ENCODE assay signal across 31 cellular contexts in genomic region chr20:38931984-38932383, GRCh38. TPM values are rescaled to one million over a fixed set of nuclear protein-coding genes. Genes with fewer than 3 reads are reported as not detected.
DNase-seq lines count a peak whose midpoint lies in the region; ATAC-seq, FAIRE-seq and TF ChIP-seq lines count a peak whose summit lies in the region.
"Had no signal": no experiment of that assay in that cellular context is flagged by ENCODE, and none has a peak within 500 bp of the region (broad histone marks: within the 10 kb centered on the region; RNA-seq: fewer than 3 reads in every experiment).

No MANE protein-coding gene starts in this region.

- no peak overlapping the region for H3K4me3 Mint-ChIP-seq in mesothelial cell of epicardium
- H3K4me3 Mint-ChIP-seq in effector memory CD8-positive, alpha-beta T cell: no peak overlapping the region
- H3K4me3 Mint-ChIP-seq: activated CD8-positive, alpha-beta T cell treated with anti-CD3 and anti-CD28 coated beads, Interleukin-2, amount 10 ng/mL, durations not matched to agents 7 days and 5 days; activated T-cell treated with anti-CD3 and anti-CD28 coated beads, Interleukin-2, amount 50 U/mL, for 24 hours; dendritic cell treated with granulocyte-macrophage colony-stimulating factor and Interleukin-4, amounts not matched to agents 40 ng/mL and 50 ng/mL, for 4 days; naive thymus-derived CD4-positive, alpha-beta T cell; stimulated activated naive CD8-positive, alpha-beta T cell treated with anti-CD3 and anti-CD28 coated beads, Interleukin-15, amount 100 ng/mL, for 72 hours; T-cell; type B pancreatic cell had no signal

- H3K79me2 ChIP-seq in HepG2 (ENCODE audit: insufficient read depth, low read length): peaks cover 98% of the 10 kb centered on the region
- H3K79me2 ChIP-seq in mammary epithelial cell (ENCODE audit: insufficient read depth, low read length): peaks cover 100% of the 10 kb centered on the region

- TF ChIP-seq EP300 in HepG2 (IDR thresholded peaks at IDR 0.05; ENCODE audit: low read depth in 2 of 2, low read length in 2 of 2) (no peak), HepG2 (CRISPR knock-in tag; IDR thresholded peaks at IDR 0.05; ENCODE audit: borderline replicate concordance) (no peak)

- FAIRE-seq in HepG2 (lab: Jason Lieb, UNC): no peak
- FAIRE-seq: A204.1, islet of Langerhans, TTC549 had no signal

- no peak for TF ChIP-seq RAD21 in HepG2 (CRISPR knock-in tag; IDR thresholded peaks at IDR 0.05)

- H3K4me1 ChIP-seq in HepG2 (ENCODE audit: insufficient read depth, low read length) (peaks cover 92% of the 10 kb centered on the region), right lobe of liver (peaks cover 0 to 3% (median 1%) of the 10 kb centered on the region in 4 donors), mammary epithelial cell (ENCODE audit: insufficient read depth, low read length) (peaks cover 35% of the 10 kb centered on the region)

- dilution Hi-C loops in mammary epithelial cell (cut with HindIII; ENCODE audit: low sequenced_read_pairs): no loop called here

- H3K9me3 ChIP-seq in HepG2 (ENCODE audit: low read length): no peaks in the 10 kb centered on the region
- no peaks in the 10 kb centered on the region for H3K9me3 ChIP-seq in right lobe of liver
- H3K9me3 ChIP-seq in mammary epithelial cell (replicated peaks; ENCODE audit: insufficient read depth, low read length): no peaks in the 10 kb centered on the region
- H3K9me3 ChIP-seq: BE2C, lower lobe of right lung, ovary had no signal

- ATAC-seq in HepG2 (no peak), right lobe of liver (no peak), GM21367 (IDR thresholded peaks at IDR 0.05; ENCODE audit: unreplicated experiment) (no peak)
- no peak for ATAC-seq in effector memory CD8-positive, alpha-beta T cell (replicated peaks)
- ATAC-seq: activated CD8-positive, alpha-beta T cell treated with anti-CD3 and anti-CD28 coated beads, Interleukin-2, amount 10 ng/mL, durations not matched to agents 7 days and 5 days; lower lobe of right lung; naive thymus-derived CD4-positive, alpha-beta T cell; stimulated activated naive CD8-positive, alpha-beta T cell treated with anti-CD3 and anti-CD28 coated beads, Interleukin-15, amount 100 ng/mL, for 72 hours; T-cell had no signal

- TF ChIP-seq CTCF in HepG2 (CRISPR knock-in tag; IDR thresholded peaks at IDR 0.05): no peak
- no peak for TF ChIP-seq CTCF in right lobe of liver (IDR thresholded peaks at IDR 0.05)
- TF ChIP-seq CTCF in mammary epithelial cell (conservative IDR thresholded peaks at IDR 0.05 in 1 of 2, IDR thresholded peaks at IDR 0.05 in 1 of 2; ENCODE audit: extremely low read depth in 1 of 2, insufficient read depth in 1 of 2, low read depth in 1 of 2, low read length in 2 of 2): no peak
- TF ChIP-seq CTCF in mesothelial cell of epicardium (IDR thresholded peaks at IDR 0.05; ENCODE audit: unreplicated experiment): no peak

- WGBS in HepG2 (ENCODE audit: low lambda C conversion rate): 97% methylated on average over 4 of the region's 4 CpGs
- whole genome bisulfite sequencing in right lobe of liver (ENCODE audit: insufficient coverage, low coverage, low lambda C conversion rate, missing lambda C conversion rate): 80% methylated on average over 1 of the region's 4 CpGs
- 87% methylated on average over 4 of the region's 4 CpGs for WGBS in mammary epithelial cell (ENCODE audit: low coverage, missing lambda C conversion rate)

- intact Hi-C loops in HepG2 (cut with micrococcal nuclease; ENCODE audit: unreplicated experiment): no loop called here
- intact Hi-C loops in right lobe of liver (cut with DNase I): no loop called here
- intact Hi-C loops in mammary epithelial cell (cut with micrococcal nuclease): no loop called here

- no TSS peak for BruUV-seq in HepG2 (replicated peaks; lab: Mats Ljungman, UMichigan)
- BruUV-seq in mammary epithelial cell (replicated peaks; lab: Mats Ljungman, UMichigan): no TSS peak

- H3K9me3 Mint-ChIP-seq in mesothelial cell of epicardium: no peaks in the 10 kb centered on the region
- no peaks in the 10 kb centered on the region for H3K9me3 Mint-ChIP-seq in effector memory CD8-positive, alpha-beta T cell
- H3K9me3 Mint-ChIP-seq: activated T-cell treated with anti-CD3 and anti-CD28 coated beads, Interleukin-2, amount 50 U/mL, for 24 hours; dendritic cell treated with granulocyte-macrophage colony-stimulating factor and Interleukin-4, amounts not matched to agents 40 ng/mL and 50 ng/mL, for 4 days; naive thymus-derived CD4-positive, alpha-beta T cell; stimulated activated naive CD8-positive, alpha-beta T cell treated with anti-CD3 and anti-CD28 coated beads, Interleukin-15, amount 100 ng/mL, for 72 hours; T-cell; type B pancreatic cell had no signal

- no peak for TF ChIP-seq POLR2A in HepG2 (IDR thresholded peaks at IDR 0.05; ENCODE audit: insufficient read depth in 1 of 2, low read depth in 2 of 2, low read length in 2 of 2)
- no peak for TF ChIP-seq POLR2A in right lobe of liver (IDR thresholded peaks at IDR 0.05)

- H4K20me1 ChIP-seq in HepG2 (ENCODE audit: insufficient read depth, low read length) (peaks cover 22% of the 10 kb centered on the region; the same call in 1 of the 2 replicates), mammary epithelial cell (ENCODE audit: insufficient read depth, low read length) (no peaks in the 10 kb centered on the region)

- H3K36me3 ChIP-seq in HepG2 (replicated peaks in 1 of 2; ENCODE audit: control insufficient read depth in 1 of 2, insufficient read depth in 2 of 2, low read length in 2 of 2) (peaks cover 8 to 30% of the 10 kb centered on the region in 2 experiments; a peak in 4 of 5 replicates), right lobe of liver (no peaks in the 10 kb centered on the region), mammary epithelial cell (ENCODE audit: insufficient read depth, low read length) (peaks cover 2% of the 10 kb centered on the region)
- H3K36me3 ChIP-seq: lower lobe of right lung, ovary had no signal

- H3K4me1 Mint-ChIP-seq in mesothelial cell of epicardium: peaks cover 20% of the 10 kb centered on the region
- peaks cover 19 to 23% of the 10 kb centered on the region in 2 donors for H3K4me1 Mint-ChIP-seq in effector memory CD8-positive, alpha-beta T cell (ENCODE audit: low read depth in 2 of 2)

- H3K36me3 Mint-ChIP-seq in mesothelial cell of epicardium: no peaks in the 10 kb centered on the region
- H3K36me3 Mint-ChIP-seq in effector memory CD8-positive, alpha-beta T cell (ENCODE audit: insufficient read depth): peaks cover 7% of the 10 kb centered on the region
- H3K36me3 Mint-ChIP-seq: naive thymus-derived CD4-positive, alpha-beta T cell; T-cell; type B pancreatic cell had no signal

- CTCF ChIA-PET in HepG2 (lab: Yijun Ruan, JAX; ENCODE audit: low intra/inter-chr PET ratio, low total read pairs) (no interaction called here), mammary epithelial cell (lab: Charles Lee; ENCODE audit: low non-redundant PET) (no interaction called here)

- no peak overlapping the region for H3K4me2 ChIP-seq in HepG2 (ENCODE audit: low read depth, low read length)
- H3K4me2 ChIP-seq in mammary epithelial cell (ENCODE audit: insufficient read depth, low read depth, low read length): peak overlapping the region; percentile 58

- no peak for DNase-seq in HepG2 (ENCODE audit: low spot score)
- DNase-seq in right lobe of liver: no peak
- no peak for DNase-seq in mammary epithelial cell
- no peak for DNase-seq in mesothelial cell of epicardium (ENCODE audit: low spot score in 2 of 2, unreplicated experiment in 2 of 2)
- DNase-seq in NCI-H1092 treated with DMSO at 0.1 percent for 48 hours (lab: John Stamatoyannopoulos, UW): no peak
- no peak for DNase-seq in cerebellar cortex (ENCODE audit: low spot score)
- DNase-seq in effector memory CD8-positive, alpha-beta T cell: no peak
- DNase-seq: activated CD4-positive, alpha-beta T cell treated with anti-CD3 and anti-CD28 coated beads for 1 hour; activated CD8-positive, alpha-beta T cell treated with anti-CD3 and anti-CD28 coated beads, Interleukin-2, amount 10 ng/mL, durations not matched to agents 7 days and 5 days; activated naive CD4-positive, alpha-beta T cell; amniotic stem cell; BE2C; COR-L47; GM23248; lower lobe of right lung; MM.1S; naive thymus-derived CD4-positive, alpha-beta T cell; NCI-H1694; NCI-H526; OCI-M1; ovary; SHP77 treated with DMSO at 0.1 percent for 48 hours; stimulated activated naive CD8-positive, alpha-beta T cell treated with anti-CD3 and anti-CD28 coated beads, Interleukin-15, amount 100 ng/mL, for 72 hours; T-cell had no signal

- POLR2A ChIA-PET in HepG2 (lab: Yijun Ruan, JAX): interaction anchor here (1.3 kb wide), 1 partner anchor 31 kb away, joined by 5 read pairs; the partner anchor contains the start of gene DHX35

- H3K4me3 ChIP-seq in HepG2 (replicated peaks in 1 of 3; ENCODE audit: insufficient read depth in 1 of 3, low read depth in 2 of 3, low read length in 3 of 3) (no peak overlapping the region), right lobe of liver (no peak overlapping the region), mammary epithelial cell (replicated peaks in 1 of 3; ENCODE audit: insufficient read depth in 1 of 3, low read depth in 2 of 3, low read length in 3 of 3) (no peak overlapping the region)
- H3K4me3 ChIP-seq: GM23248, lower lobe of right lung, ovary had no signal

- H3K27ac ChIP-seq in HepG2 (ENCODE audit: extremely low read length, insufficient read depth, low read length): no peak overlapping the region
- no peak overlapping the region for H3K27ac ChIP-seq in right lobe of liver
- peak overlapping the region; percentile 53 for H3K27ac ChIP-seq in mammary epithelial cell (ENCODE audit: insufficient read depth, low read depth, low read length)
- H3K27ac ChIP-seq: GM23248, lower lobe of right lung, ovary had no signal

- no peak overlapping the region for H3K9ac ChIP-seq in HepG2 (ENCODE audit: insufficient read depth, low read depth, low read length)
- H3K9ac ChIP-seq in mammary epithelial cell (ENCODE audit: insufficient read depth, low read length): no peak overlapping the region
- H3K9ac ChIP-seq: GM23248 had no signal

- H3K27ac Mint-ChIP-seq in mesothelial cell of epicardium: peak overlapping the region; percentile 4
- no peak overlapping the region for H3K27ac Mint-ChIP-seq in effector memory CD8-positive, alpha-beta T cell
- H3K27ac Mint-ChIP-seq: activated T-cell treated with anti-CD3 and anti-CD28 coated beads, Interleukin-2, amount 50 U/mL, for 24 hours; dendritic cell treated with granulocyte-macrophage colony-stimulating factor and Interleukin-4, amounts not matched to agents 40 ng/mL and 50 ng/mL, for 4 days; stimulated activated naive CD8-positive, alpha-beta T cell treated with anti-CD3 and anti-CD28 coated beads, Interleukin-15, amount 100 ng/mL, for 72 hours; T-cell; type B pancreatic cell had no signal

- no peaks in the 10 kb centered on the region; a peak in 1 of 5 replicates for H3K27me3 ChIP-seq in HepG2 (ENCODE audit: control insufficient read depth in 1 of 2, insufficient read depth in 2 of 2, low read length in 2 of 2)
- H3K27me3 ChIP-seq in right lobe of liver: no peaks in the 10 kb centered on the region
- H3K27me3 ChIP-seq in mammary epithelial cell (ENCODE audit: insufficient read depth, low read length): no peaks in the 10 kb centered on the region
- H3K27me3 ChIP-seq: BE2C, ovary had no signal

- in situ Hi-C loops in HepG2 (cut with HindIII; ENCODE audit: extremely low pct_ligation_motif_present, low pct_unique_long_range_greater_than_20kb) (no loop called here), mammary epithelial cell (cut with MboI; ENCODE audit: low sequenced_read_pairs in 2 of 2) (loop anchor here in 1 of 2 donors (10.0 kb wide), 1 partner anchor 113 kb away; no protein-coding TSS in a partner anchor)

- no peaks in the 10 kb centered on the region for H3K27me3 Mint-ChIP-seq in mesothelial cell of epicardium (ENCODE audit: low read depth)
- H3K27me3 Mint-ChIP-seq in effector memory CD8-positive, alpha-beta T cell: no peaks in the 10 kb centered on the region
- H3K27me3 Mint-ChIP-seq: activated T-cell treated with anti-CD3 and anti-CD28 coated beads, Interleukin-2, amount 50 U/mL, for 24 hours; dendritic cell treated with granulocyte-macrophage colony-stimulating factor and Interleukin-4, amounts not matched to agents 40 ng/mL and 50 ng/mL, for 4 days; naive thymus-derived CD4-positive, alpha-beta T cell; stimulated activated naive CD8-positive, alpha-beta T cell treated with anti-CD3 and anti-CD28 coated beads, Interleukin-15, amount 100 ng/mL, for 72 hours; T-cell; type B pancreatic cell had no signal

- H2AFZ ChIP-seq in HepG2 (ENCODE audit: low read length) (no peak overlapping the region), mammary epithelial cell (ENCODE audit: low read depth, low read length) (peak overlapping the region; percentile 79)

RNA-seq across cellular contexts. Expression of gene FAM83D, which starts 5.8 kb away (rescaled TPM):
- 64.0 and 76.5 TPM in 2 replicates for total RNA-seq in HepG2 (2016; rRNA removed; fragmentation: Illumina TruSeq; extraction: Trizol)
- 7.7 and 8.1 TPM in 2 replicates for total RNA-seq in HepG2 (2016; cell fraction: cytosol; rRNA removed; fragmentation: Illumina TruSeq; extraction: Trizol; ENCODE audit: low read depth)
- 64.0 and 71.6 TPM in 2 replicates for total RNA-seq in HepG2 (2016; cell fraction: insoluble cytoplasmic fraction; rRNA removed; fragmentation: Illumina TruSeq; extraction: Trizol)
- 21.2 and 23.0 TPM in 2 replicates for total RNA-seq in HepG2 (2016; cell fraction: membrane; rRNA removed; fragmentation: Illumina TruSeq; extraction: Trizol)
- total RNA-seq in HepG2 (2016; cell fraction: nucleus; rRNA removed; fragmentation: Illumina TruSeq; extraction: Trizol): 31.3 and 37.7 TPM in 2 replicates
- 26.7 and 51.4 TPM in 2 replicates for polyA plus RNA-seq in HepG2 (2011; rRNA removed)
- 28.2 and 38.6 TPM in 2 replicates for polyA plus RNA-seq in HepG2 (2011; cell fraction: cytosol; rRNA removed)
- polyA plus RNA-seq in HepG2 (2011; cell fraction: nucleus; rRNA removed): 23.7 and 42.3 TPM in 2 replicates
- polyA plus RNA-seq in HepG2 (2012): 13.4 and 27.1 TPM in 2 replicates
- 3.9 and 4.0 TPM in 2 replicates for polyA plus RNA-seq in HepG2 (2016; cell fraction: cytosol; fragmentation: Illumina TruSeq; extraction: Trizol; ENCODE audit: low read depth)
- 80.4 and 80.8 TPM in 2 replicates for polyA plus RNA-seq in HepG2 (2016; cell fraction: insoluble cytoplasmic fraction; fragmentation: Illumina TruSeq; extraction: Trizol; ENCODE audit: low read depth)
- 11.5 and 12.2 TPM in 2 replicates for polyA plus RNA-seq in HepG2 (2016; cell fraction: membrane; fragmentation: Illumina TruSeq; extraction: Trizol; ENCODE audit: low read depth)
- 61.5 and 62.0 TPM in 2 replicates for polyA plus RNA-seq in HepG2 (2016; cell fraction: nucleus; fragmentation: Illumina TruSeq; extraction: Trizol; ENCODE audit: insufficient read depth, low read depth)
- polyA minus RNA-seq in HepG2 (2011; rRNA and poly(A)+ RNA removed; ENCODE audit: low replicate concordance): 42.3 and 93.4 TPM in 2 replicates
- polyA minus RNA-seq in HepG2 (2011; cell fraction: cytosol; rRNA and poly(A)+ RNA removed): 16.7 and 27.9 TPM in 2 replicates
- 19.5 and 32.3 TPM in 2 replicates for polyA minus RNA-seq in HepG2 (2011; cell fraction: nucleus; rRNA and poly(A)+ RNA removed)
- total RNA-seq in right lobe of liver: 1 to 10 TPM in 4 of 6 experiments, under 1 TPM in 2; 0.83 to 3.3 (median 1.7) TPM
- 10 to 100 TPM in 1 of 2 donors, 1 to 10 TPM in 1; 3.7 to 29.9 TPM for total RNA-seq in mammary epithelial cell
- polyA plus RNA-seq in mammary epithelial cell: 52.5 TPM
- 31.5 TPM for polyA minus RNA-seq in mammary epithelial cell
- total RNA-seq in mesothelial cell of epicardium: 10.2 to 11.5 TPM (median 10.8 TPM) in 3 replicates

RNA-seq across cellular contexts. Expression of gene DHX35, which starts 30.2 kb away (rescaled TPM):
- 28.7 and 30.4 TPM in 2 replicates for total RNA-seq in HepG2 (2016; rRNA removed; fragmentation: Illumina TruSeq; extraction: Trizol)
- 5.2 and 6.7 TPM in 2 replicates for total RNA-seq in HepG2 (2016; cell fraction: cytosol; rRNA removed; fragmentation: Illumina TruSeq; extraction: Trizol; ENCODE audit: low read depth)
- 29.9 and 33.4 TPM in 2 replicates for total RNA-seq in HepG2 (2016; cell fraction: insoluble cytoplasmic fraction; rRNA removed; fragmentation: Illumina TruSeq; extraction: Trizol)
- total RNA-seq in HepG2 (2016; cell fraction: membrane; rRNA removed; fragmentation: Illumina TruSeq; extraction: Trizol): 8.6 and 10.5 TPM in 2 replicates
- 35.4 and 36.9 TPM in 2 replicates for total RNA-seq in HepG2 (2016; cell fraction: nucleus; rRNA removed; fragmentation: Illumina TruSeq; extraction: Trizol)
- 25.8 and 26.2 TPM in 2 replicates for polyA plus RNA-seq in HepG2 (2011; rRNA removed)
- polyA plus RNA-seq in HepG2 (2011; cell fraction: cytosol; rRNA removed): 18.8 and 19.6 TPM in 2 replicates
- polyA plus RNA-seq in HepG2 (2011; cell fraction: nucleus; rRNA removed): 58.1 and 67.7 TPM in 2 replicates
- polyA plus RNA-seq in HepG2 (2012): 11.8 and 14.5 TPM in 2 replicates
- 1.6 and 1.8 TPM in 2 replicates for polyA plus RNA-seq in HepG2 (2016; cell fraction: cytosol; fragmentation: Illumina TruSeq; extraction: Trizol; ENCODE audit: low read depth)
- polyA plus RNA-seq in HepG2 (2016; cell fraction: insoluble cytoplasmic fraction; fragmentation: Illumina TruSeq; extraction: Trizol; ENCODE audit: low read depth): 24.2 and 25.5 TPM in 2 replicates
- 4.9 TPM in 2 replicates for polyA plus RNA-seq in HepG2 (2016; cell fraction: membrane; fragmentation: Illumina TruSeq; extraction: Trizol; ENCODE audit: low read depth)
- 45.4 and 47.2 TPM in 2 replicates for polyA plus RNA-seq in HepG2 (2016; cell fraction: nucleus; fragmentation: Illumina TruSeq; extraction: Trizol; ENCODE audit: insufficient read depth, low read depth)
- 25.6 and 28.7 TPM in 2 replicates for polyA minus RNA-seq in HepG2 (2011; rRNA and poly(A)+ RNA removed; ENCODE audit: low replicate concordance)
- 10.4 and 11.8 TPM in 2 replicates for polyA minus RNA-seq in HepG2 (2011; cell fraction: cytosol; rRNA and poly(A)+ RNA removed)
- polyA minus RNA-seq in HepG2 (2011; cell fraction: nucleus; rRNA and poly(A)+ RNA removed): 46.6 and 48.2 TPM in 2 replicates
- 1 to 10 TPM; 3.2 to 7.5 (median 4.8) TPM for total RNA-seq in right lobe of liver
- 1 to 10 TPM; 8.1 to 9.5 TPM for total RNA-seq in mammary epithelial cell
- polyA plus RNA-seq in mammary epithelial cell: 9.2 TPM
- polyA minus RNA-seq in mammary epithelial cell: 13.4 TPM
- total RNA-seq in mesothelial cell of epicardium: 15.2 to 16.7 TPM (median 15.9 TPM) in 3 replicates
